Comparison of ENCODE assay signal across 36 cellular contexts in genomic region chr20:51880188-51880587, GRCh38.
"Had no signal": no experiment of that assay in that cellular context is flagged by ENCODE, and none has a peak within 500 bp of the region (broad histone marks: within the 10 kb centered on the region; RNA-seq: fewer than 3 reads in every experiment).

No MANE protein-coding gene starts in this region.

- H3K4me1 Mint-ChIP-seq: activated B cell treated with CpG ODN at 0.5 μM for 24 hours; activated CD4-positive, alpha-beta T cell treated with anti-CD3 and anti-CD28 coated beads, Interleukin-2, amount 10 ng/mL, durations not matched to agents 24 days and 14 days; activated naive CD8-positive, alpha-beta T cell treated with anti-CD3 and anti-CD28 coated beads for 36 hours; activated T-helper 17 cell treated with anti-CD3 and anti-CD28 coated beads, Interleukin-2, amount 50 U/mL, for 72 hours had no signal

- H3K4me3 Mint-ChIP-seq: activated B cell treated with CpG ODN at 0.5 μM for 24 hours; activated CD4-positive, alpha-beta memory T cell treated with anti-CD3 and anti-CD28 coated beads for 36 hours; activated CD4-positive, alpha-beta T cell treated with anti-CD3 and anti-CD28 coated beads, Interleukin-2, amount 10 ng/mL, durations not matched to agents 24 days and 14 days; activated CD8-positive, alpha-beta T cell treated with anti-CD3 and anti-CD28 coated beads for 36 hours; activated naive CD4-positive, alpha-beta T cell treated with anti-CD3 and anti-CD28 coated beads for 36 hours; activated naive CD8-positive, alpha-beta T cell treated with anti-CD3 and anti-CD28 coated beads for 36 hours; activated T-cell treated with anti-CD3 and anti-CD28 coated beads, Interleukin-2, amount 50 U/mL, for 4 hours; activated T-cell treated with anti-CD3 and anti-CD28 coated beads, Interleukin-2, amount 50 U/mL, for 72 hours; activated T-helper 1 cell treated with anti-CD3 and anti-CD28 coated beads, Interleukin-12 subunit alpha, Interleukin-12 subunit beta, Interleukin-2, Interleukin-4 antibody, amounts not matched to agents 30 ng/mL and 10 ng/mL and 1 ng/mL, durations not matched to agents 14 hours and 24 hours and 36 hours; activated T-helper 17 cell treated with anti-CD3 and anti-CD28 coated beads, Interleukin-2, amount 50 U/mL, for 72 hours; T-helper 1 cell treated with Interleukin-12 subunit alpha and Interleukin-12 subunit beta and Interleukin-4 antibody, amounts not matched to agents 30 μg/mL and 1 μg/mL, for 36 hours; T-helper 2 cell treated with Interferon-gamma antibody and Interleukin-4, amounts not matched to agents 5 μg/mL and 100 μg/mL, for 36 hours had no signal

- H3K9me3 ChIP-seq: adrenal gland, body of pancreas, breast epithelium had no signal

- H3K27ac Mint-ChIP-seq: activated B cell treated with CpG ODN at 0.5 μM for 24 hours; activated CD4-positive, alpha-beta memory T cell treated with anti-CD3 and anti-CD28 coated beads for 36 hours; activated CD4-positive, alpha-beta T cell treated with anti-CD3 and anti-CD28 coated beads, Interleukin-2, amount 10 ng/mL, durations not matched to agents 24 days and 14 days; activated CD8-positive, alpha-beta T cell treated with anti-CD3 and anti-CD28 coated beads for 36 hours; activated naive CD4-positive, alpha-beta T cell treated with anti-CD3 and anti-CD28 coated beads for 36 hours; activated naive CD4-positive, alpha-beta T cell treated with anti-CD3 and anti-CD28 coated beads, Interleukin-2, amount 50 U/mL, for 72 hours; activated naive CD8-positive, alpha-beta T cell treated with anti-CD3 and anti-CD28 coated beads for 36 hours; activated T-cell treated with anti-CD3 and anti-CD28 coated beads, Interleukin-2, amount 50 U/mL, for 72 hours; activated T-helper 1 cell treated with anti-CD3 and anti-CD28 coated beads, Interleukin-12 subunit alpha, Interleukin-12 subunit beta, Interleukin-2, Interleukin-4 antibody, amounts not matched to agents 30 ng/mL and 10 ng/mL and 1 ng/mL, durations not matched to agents 14 hours and 24 hours and 36 hours; activated T-helper 17 cell treated with anti-CD3 and anti-CD28 coated beads, Interleukin-2, amount 50 U/mL, for 72 hours; T-helper 1 cell treated with Interleukin-12 subunit alpha and Interleukin-12 subunit beta and Interleukin-4 antibody, amounts not matched to agents 30 μg/mL and 1 μg/mL, for 36 hours; T-helper 2 cell treated with Interferon-gamma antibody and Interleukin-4, amounts not matched to agents 5 μg/mL and 100 μg/mL, for 36 hours had no signal

- H3K9me3 Mint-ChIP-seq: activated B cell treated with CpG ODN at 0.5 μM for 24 hours; activated CD4-positive, alpha-beta memory T cell treated with anti-CD3 and anti-CD28 coated beads for 36 hours; activated CD4-positive, alpha-beta T cell treated with anti-CD3 and anti-CD28 coated beads, Interleukin-2, amount 10 ng/mL, durations not matched to agents 24 days and 14 days; activated CD8-positive, alpha-beta T cell treated with anti-CD3 and anti-CD28 coated beads for 36 hours; activated naive CD4-positive, alpha-beta T cell treated with anti-CD3 and anti-CD28 coated beads for 36 hours; activated naive CD4-positive, alpha-beta T cell treated with anti-CD3 and anti-CD28 coated beads, Interleukin-2, amount 50 U/mL, for 72 hours; activated naive CD8-positive, alpha-beta T cell treated with anti-CD3 and anti-CD28 coated beads for 36 hours; activated T-cell treated with anti-CD3 and anti-CD28 coated beads, Interleukin-2, amount 50 U/mL, for 4 hours; activated T-cell treated with anti-CD3 and anti-CD28 coated beads, Interleukin-2, amount 50 U/mL, for 72 hours; activated T-helper 1 cell treated with anti-CD3 and anti-CD28 coated beads, Interleukin-12 subunit alpha, Interleukin-12 subunit beta, Interleukin-2, Interleukin-4 antibody, amounts not matched to agents 30 ng/mL and 10 ng/mL and 1 ng/mL, durations not matched to agents 14 hours and 24 hours and 36 hours; activated T-helper 17 cell treated with anti-CD3 and anti-CD28 coated beads, Interleukin-2, amount 50 U/mL, for 72 hours; T-helper 1 cell treated with Interleukin-12 subunit alpha and Interleukin-12 subunit beta and Interleukin-4 antibody, amounts not matched to agents 30 μg/mL and 1 μg/mL, for 36 hours; T-helper 2 cell treated with Interferon-gamma antibody and Interleukin-4, amounts not matched to agents 5 μg/mL and 100 μg/mL, for 36 hours had no signal

- H3K36me3 ChIP-seq: adrenal gland, brain microvascular endothelial cell, breast epithelium had no signal

- H3K27ac ChIP-seq: adrenal gland, body of pancreas, brain microvascular endothelial cell, breast epithelium, VCaP had no signal

- ATAC-seq: activated CD8-positive, alpha-beta T cell treated with anti-CD3 and anti-CD28 coated beads for 36 hours; activated naive CD4-positive, alpha-beta T cell treated with anti-CD3 and anti-CD28 coated beads, Interleukin-2, amount 50 U/mL, for 72 hours; activated T-cell treated with anti-CD3 and anti-CD28 coated beads, Interleukin-2, amount 50 U/mL, for 4 hours; activated T-cell treated with anti-CD3 and anti-CD28 coated beads, Interleukin-2, amount 50 U/mL, for 72 hours; activated T-helper 17 cell treated with anti-CD3 and anti-CD28 coated beads, Interleukin-2, amount 50 U/mL, for 72 hours; body of pancreas had no signal

- H3K4me3 ChIP-seq: adrenal gland, body of pancreas, breast epithelium had no signal

- H3K36me3 Mint-ChIP-seq: activated CD4-positive, alpha-beta memory T cell treated with anti-CD3 and anti-CD28 coated beads for 36 hours; activated naive CD4-positive, alpha-beta T cell treated with anti-CD3 and anti-CD28 coated beads, Interleukin-2, amount 50 U/mL, for 72 hours; activated naive CD8-positive, alpha-beta T cell treated with anti-CD3 and anti-CD28 coated beads for 36 hours had no signal

- DNase-seq: activated B cell treated with CpG ODN at 0.5 μM for 24 hours; activated CD4-positive, alpha-beta memory T cell treated with anti-CD3 and anti-CD28 coated beads for 36 hours; activated CD4-positive, alpha-beta T cell treated with anti-CD3 and anti-CD28 coated beads for 4 hours; activated CD4-positive, alpha-beta T cell treated with anti-CD3 and anti-CD28 coated beads, Interleukin-2, amount 10 ng/mL, durations not matched to agents 24 days and 14 days; activated CD4-positive, alpha-beta T cell treated with anti-CD3 and anti-CD28 coated beads, Interleukin-2, amount 50 U/mL, for 1 hour; activated CD4-positive, alpha-beta T cell treated with anti-CD3 and anti-CD28 coated beads, Interleukin-2, amount 50 U/mL, for 4 hours; activated CD4-positive, CD25-positive, alpha-beta regulatory T cell treated with anti-CD3 and anti-CD28 coated beads, Interleukin-2, amount 50 U/mL, for 72 hours; activated CD8-positive, alpha-beta memory T cell treated with anti-CD3 and anti-CD28 coated beads, Interleukin-2, amount 50 U/mL, for 4 hours; activated CD8-positive, alpha-beta T cell treated with anti-CD3 and anti-CD28 coated beads for 36 hours; activated effector memory CD4-positive, alpha-beta T cell treated with anti-CD3 and anti-CD28 coated beads, Interleukin-2, amount 50 U/mL, for 16 hours; activated gamma-delta T cell treated with Interleukin-2 at 50 U/mL for 16 hours; activated naive CD4-positive, alpha-beta T cell; activated naive CD4-positive, alpha-beta T cell treated with anti-CD3 and anti-CD28 coated beads for 36 hours; activated naive CD4-positive, alpha-beta T cell treated with anti-CD3 and anti-CD28 coated beads, Interleukin-2, amount 50 U/mL, for 16 hours; activated naive CD8-positive, alpha-beta T cell treated with anti-CD3 and anti-CD28 coated beads for 36 hours; activated T-cell treated with anti-CD3 and anti-CD28 coated beads for 4 hours; activated T-cell treated with anti-CD3 and anti-CD28 coated beads, Interleukin-2, amount 50 U/mL, for 1 hour; activated T-cell treated with anti-CD3 and anti-CD28 coated beads, Interleukin-2, amount 50 U/mL, for 4 hours; activated T-cell treated with anti-CD3 and anti-CD28 coated beads, Interleukin-2, amount 50 U/mL, for 72 hours; adrenal gland; amniotic stem cell; aorta; body of pancreas; brain microvascular endothelial cell; central memory CD4-positive, alpha-beta T cell; T-helper 2 cell; T-helper 9 cell had no signal

- H3K27me3 ChIP-seq: adrenal gland, body of pancreas, brain microvascular endothelial cell, breast epithelium had no signal

- H3K4me1 ChIP-seq: adrenal gland, body of pancreas, breast epithelium had no signal

- FAIRE-seq: astrocyte, TTC549 had no signal
